In genomic region chr7:76133839-76134238, GRCh38 we compare ENCODE assay signal across 17 cellular contexts.
DNase-seq lines count a peak whose midpoint lies in the region; ATAC-seq and TF ChIP-seq lines count a peak whose summit lies in the region.
"Had no signal": no experiment of that assay in that cellular context is flagged by ENCODE, and none has a peak within 500 bp of the region (broad histone marks: within the 10 kb centered on the region; RNA-seq: fewer than 3 reads in every experiment).

No MANE protein-coding gene starts in this region.

- H3K27ac Mint-ChIP-seq in activated B cell treated with CpG ODN at 0.5 μM for 24 hours (no peak overlapping the region), natural killer cell (peak overlapping the region; percentile 87 to 93)
- H3K27ac Mint-ChIP-seq: activated CD8-positive, alpha-beta T cell treated with anti-CD3 and anti-CD28 coated beads, Interleukin-2, amount 10 ng/mL, durations not matched to agents 7 days and 5 days; brain; GM23338 had no signal

- no peaks in the 10 kb centered on the region for H3K27me3 Mint-ChIP-seq in activated T-cell treated with anti-CD3 and anti-CD28 coated beads, Interleukin-2, amount 50 U/mL, for 4 hours (ENCODE audit: low read depth)
- peaks cover 24% of the 10 kb centered on the region for H3K27me3 Mint-ChIP-seq in activated B cell treated with CpG ODN at 0.5 μM for 24 hours
- H3K27me3 Mint-ChIP-seq in natural killer cell (ENCODE audit: low read depth in 2 of 2), result no peaks in the 10 kb centered on the region

- POLR2A ChIA-PET in activated B cell treated with CpG ODN at 0.5 μM for 24 hours (lab: Charles Lee), result interaction anchor here (0.7 kb wide), 1 partner anchor 184 kb away, joined by 3 read pairs; no protein-coding TSS in a partner anchor

- H3K4me1 Mint-ChIP-seq in activated T-cell treated with anti-CD3 and anti-CD28 coated beads, Interleukin-2, amount 50 U/mL, for 4 hours (ENCODE audit: low read depth), result peaks cover 31% of the 10 kb centered on the region
- H3K4me1 Mint-ChIP-seq in activated B cell treated with CpG ODN at 0.5 μM for 24 hours (peaks cover 10% of the 10 kb centered on the region), natural killer cell (peaks cover 30 to 55% of the 10 kb centered on the region in 2 donors)
- H3K4me1 Mint-ChIP-seq: GM23338 had no signal

- H3K9me3 Mint-ChIP-seq in activated T-cell treated with anti-CD3 and anti-CD28 coated beads, Interleukin-2, amount 50 U/mL, for 4 hours, result no peaks in the 10 kb centered on the region
- H3K9me3 Mint-ChIP-seq in activated B cell treated with CpG ODN at 0.5 μM for 24 hours (no peaks in the 10 kb centered on the region), natural killer cell (no peaks in the 10 kb centered on the region)
- H3K9me3 Mint-ChIP-seq: brain, GM23338 had no signal

- in situ Hi-C loops in KBM-7 (cut with MboI; ENCODE audit: low pct_unique_long_range_greater_than_20kb, low sequenced_read_pairs), result no loop called here

- no peaks in the 10 kb centered on the region for H3K36me3 Mint-ChIP-seq in activated T-cell treated with anti-CD3 and anti-CD28 coated beads, Interleukin-2, amount 50 U/mL, for 4 hours (ENCODE audit: insufficient read depth)
- no peaks in the 10 kb centered on the region for H3K36me3 Mint-ChIP-seq in activated B cell treated with CpG ODN at 0.5 μM for 24 hours (ENCODE audit: low read depth)
- no peaks in the 10 kb centered on the region for H3K36me3 Mint-ChIP-seq in natural killer cell
- H3K36me3 Mint-ChIP-seq: brain had no signal

- no peak for TF ChIP-seq CTCF in activated B cell treated with CpG ODN at 0.5 μM for 24 hours (IDR thresholded peaks at IDR 0.05)
- TF ChIP-seq CTCF in natural killer cell (IDR thresholded peaks at IDR 0.05), result no peak

- CTCF ChIA-PET in activated B cell treated with CpG ODN at 0.5 μM for 24 hours (lab: Charles Lee), result no interaction called here

- peak overlapping the region; percentile 64 for H3K4me3 Mint-ChIP-seq in activated T-cell treated with anti-CD3 and anti-CD28 coated beads, Interleukin-2, amount 50 U/mL, for 4 hours
- H3K4me3 Mint-ChIP-seq in activated B cell treated with CpG ODN at 0.5 μM for 24 hours (peak overlapping the region; percentile 29), natural killer cell (peak overlapping the region; percentile 74)
- H3K4me3 Mint-ChIP-seq: brain, GM23338 had no signal

- DNase-seq in activated T-cell treated with anti-CD3 and anti-CD28 coated beads, Interleukin-2, amount 50 U/mL, for 4 hours, result no peak
- DNase-seq in activated T-cell treated with anti-CD3 and anti-CD28 coated beads, Interleukin-2, amount 50 U/mL, for 1 hour, result no peak
- DNase-seq in KBM-7 (peak; percentile 49), activated B cell treated with CpG ODN at 0.5 μM for 24 hours (no peak), natural killer cell (no peak), globus pallidus (ENCODE audit: low spot score) (no peak), DMS153 treated with DMSO at 0.1 percent for 48 hours (lab: John Stamatoyannopoulos, UW; ENCODE audit: unreplicated experiment) (no peak)
- DNase-seq: activated CD8-positive, alpha-beta T cell treated with anti-CD3 and anti-CD28 coated beads, Interleukin-2, amount 10 ng/mL, durations not matched to agents 7 days and 5 days; activated gamma-delta T cell; Calu3; cortex of kidney; kidney glomerular epithelial cell; NCI-H69; right cardiac atrium had no signal

- intact Hi-C loops in activated B cell treated with CpG ODN at 0.5 μM for 24 hours (cut with micrococcal nuclease), result loop anchor here (5.0 kb wide), 1 partner anchor 257 kb away; the partner anchor contains the start of gene RHBDD2
- intact Hi-C loops in natural killer cell (cut with micrococcal nuclease), result loop anchor here (1.0 to 5.0 kb wide), 2 partner anchors 9 to 87 kb away; partner anchors contain the start of genes MDH2 and STYXL1

- ATAC-seq in activated T-cell treated with anti-CD3 and anti-CD28 coated beads, Interleukin-2, amount 50 U/mL, for 4 hours, result no peak
- no peak for ATAC-seq in activated B cell treated with CpG ODN at 0.5 μM for 24 hours (ENCODE audit: low read depth)
- peak; percentile 49 to 65 (median 51) for ATAC-seq in natural killer cell
- no peak for ATAC-seq in GM19351 (IDR thresholded peaks at IDR 0.05; ENCODE audit: unreplicated experiment)
- ATAC-seq: activated CD8-positive, alpha-beta T cell treated with anti-CD3 and anti-CD28 coated beads, Interleukin-2, amount 10 ng/mL, durations not matched to agents 7 days and 5 days; GM23338; right cardiac atrium had no signal

Comparison
In these comparisons a context has a peak if more than half of its experiments do, and no peak if none do; other contexts are left out.
1. ATAC-seq: peak in natural killer cell (3 of 3); none in activated T-cell treated with anti-CD3 and anti-CD28 coated beads, Interleukin-2, amount 50 U/mL, for 4 hours (0 of 2), activated B cell treated with CpG ODN at 0.5 μM for 24 hours (single experiment) and GM19351 (single experiment).
2. Peak in every context shown above with its lines, with median percentiles within 50 percentile points of each other: H3K4me3 Mint-ChIP-seq.